Comparison of ENCODE assay signal across 17 cellular contexts in genomic region chrX:111372065-111372464, GRCh38. TPM values are rescaled to one million over a fixed set of nuclear protein-coding genes. Genes with fewer than 3 reads are reported as not detected.
"Had no signal": no experiment of that assay in that cellular context is flagged by ENCODE, and none has a peak within 500 bp of the region (broad histone marks: within the 10 kb centered on the region; RNA-seq: fewer than 3 reads in every experiment).

No MANE protein-coding gene starts in this region.

- H3K36me3 Mint-ChIP-seq: stimulated activated memory B cell treated with anti-CD40 and anti-IgM and Interleukin-4, amounts not matched to agents 10 μg/mL and 1 μg/mL and 100 μg/mL, for 72 hours had no signal

- H3K4me1 Mint-ChIP-seq: activated B cell treated with CpG ODN at 0.5 μM for 24 hours; stimulated activated memory B cell treated with anti-CD40 and anti-IgM and Interleukin-4, amounts not matched to agents 10 μg/mL and 1 μg/mL and 100 μg/mL, for 72 hours had no signal

- H3K9me3 Mint-ChIP-seq: activated B cell treated with CpG ODN at 0.5 μM for 24 hours; activated CD8-positive, alpha-beta T cell treated with anti-CD3 and anti-CD28 coated beads for 36 hours; activated T-cell treated with anti-CD3 and anti-CD28 coated beads, Interleukin-2, amount 50 U/mL, for 4 hours; stimulated activated memory B cell treated with anti-CD40 and anti-IgM and Interleukin-4, amounts not matched to agents 10 μg/mL and 1 μg/mL and 100 μg/mL, for 72 hours had no signal

- H3K27me3 Mint-ChIP-seq: activated B cell treated with CpG ODN at 0.5 μM for 24 hours; activated CD8-positive, alpha-beta T cell treated with anti-CD3 and anti-CD28 coated beads for 36 hours; stimulated activated memory B cell treated with anti-CD40 and anti-IgM and Interleukin-4, amounts not matched to agents 10 μg/mL and 1 μg/mL and 100 μg/mL, for 72 hours had no signal

- H3K4me3 Mint-ChIP-seq: activated B cell treated with CpG ODN at 0.5 μM for 24 hours; activated CD8-positive, alpha-beta T cell treated with anti-CD3 and anti-CD28 coated beads for 36 hours; activated T-cell treated with anti-CD3 and anti-CD28 coated beads, Interleukin-2, amount 50 U/mL, for 4 hours; stimulated activated memory B cell treated with anti-CD40 and anti-IgM and Interleukin-4, amounts not matched to agents 10 μg/mL and 1 μg/mL and 100 μg/mL, for 72 hours had no signal

- H3K27ac Mint-ChIP-seq: activated B cell treated with CpG ODN at 0.5 μM for 24 hours; activated CD8-positive, alpha-beta T cell treated with anti-CD3 and anti-CD28 coated beads for 36 hours; stimulated activated memory B cell treated with anti-CD40 and anti-IgM and Interleukin-4, amounts not matched to agents 10 μg/mL and 1 μg/mL and 100 μg/mL, for 72 hours had no signal

- ATAC-seq: activated CD8-positive, alpha-beta T cell treated with anti-CD3 and anti-CD28 coated beads for 36 hours; activated T-cell treated with anti-CD3 and anti-CD28 coated beads, Interleukin-2, amount 50 U/mL, for 4 hours; gastroesophageal sphincter; left lobe of liver; stimulated activated memory B cell treated with anti-CD40 and anti-IgM and Interleukin-4, amounts not matched to agents 10 μg/mL and 1 μg/mL and 100 μg/mL, for 72 hours had no signal

- DNase-seq: activated B cell treated with CpG ODN at 0.5 μM for 24 hours; activated CD4-positive, alpha-beta T cell treated with anti-CD3 and anti-CD28 coated beads for 48 hours; activated CD8-positive, alpha-beta T cell treated with anti-CD3 and anti-CD28 coated beads for 36 hours; activated effector memory CD4-positive, alpha-beta T cell treated with Interleukin-2 at 50 U/mL for 16 hours; activated naive CD4-positive, alpha-beta T cell treated with anti-CD3 and anti-CD28 coated beads, Interleukin-2, amount 50 U/mL, for 16 hours; activated T-cell treated with anti-CD3 and anti-CD28 coated beads, Interleukin-2, amount 50 U/mL, for 4 hours; dorsolateral prefrontal cortex; erythroblast; midbrain; ovary; stimulated activated CD4-positive, alpha-beta T cell treated with anti-CD3 and anti-CD28 coated beads, Interleukin-2, amount 100 ng/mL, for 48 hours had no signal

RNA-seq across cellular contexts. Expression of gene DCX, which starts 39.9 kb away (rescaled TPM):
- total RNA-seq: activated B cell treated with CpG ODN at 0.5 μM for 24 hours; activated CD8-positive, alpha-beta T cell treated with anti-CD3 and anti-CD28 coated beads for 36 hours; activated T-cell treated with anti-CD3 and anti-CD28 coated beads, Interleukin-2, amount 50 U/mL, for 4 hours; left lobe of liver; lung microvascular endothelial cell; myocyte had no signal
- polyA plus RNA-seq: keratinocyte had no signal
